Comparison of ENCODE assay signal across 2 cellular contexts in genomic region chrX:78027798-78028197, GRCh38.
TF ChIP-seq lines count a peak whose summit lies in the region.

No MANE protein-coding gene starts in this region.

TF ChIP-seq in A549, 52 proteins besides CTCF, POLR2A, EP300 and RAD21 (continued from another document):
- TF ChIP-seq BCL3 (IDR thresholded peaks at IDR 0.05) = no peak

TF ChIP-seq in HEK293, 187 proteins besides CTCF, POLR2A, EP300 and RAD21 (continued from another document and continues in another):
- TF ChIP-seq ZNF138 (tag by site-specific recombination; IDR thresholded peaks at IDR 0.05; ENCODE audit: borderline replicate concordance) = 0 out of 2 replicates have a peak, but pooled peaks have one; percentile 26
- peak; percentile 38; the same call in 1 of the 2 replicates for TF ChIP-seq SP3 (tag by site-specific recombination; IDR thresholded peaks at IDR 0.05)
- TF ChIP-seq, protein P1, sequence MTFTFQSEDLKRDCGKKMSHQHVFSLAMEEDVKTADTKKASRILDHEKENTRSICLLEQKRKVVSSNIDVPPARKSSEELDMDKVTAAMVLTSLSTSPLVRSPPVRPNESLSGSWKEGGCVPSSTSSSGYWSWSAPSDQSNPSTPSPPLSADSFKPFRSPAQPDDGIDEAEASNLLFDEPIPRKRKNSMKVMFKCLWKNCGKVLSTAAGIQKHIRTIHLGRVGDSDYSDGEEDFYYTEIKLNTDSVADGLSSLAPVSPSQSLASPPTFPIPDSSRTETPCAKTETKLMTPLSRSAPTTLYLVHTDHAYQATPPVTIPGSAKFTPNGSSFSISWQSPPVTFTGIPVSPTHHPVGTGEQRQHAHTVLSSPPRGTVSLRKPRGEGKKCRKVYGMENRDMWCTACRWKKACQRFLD (tag by site-specific recombination; IDR thresholded peaks at IDR 0.05) = no peak
- TF ChIP-seq ZNF571 (tag by site-specific recombination; IDR thresholded peaks at IDR 0.05) = no peak
- no peak for TF ChIP-seq SCRT1 (tag by site-specific recombination; IDR thresholded peaks at IDR 0.05; ENCODE audit: borderline replicate concordance)
- no peak for TF ChIP-seq ZNF701 (tag by site-specific recombination; IDR thresholded peaks at IDR 0.05)
- TF ChIP-seq, protein P2, sequence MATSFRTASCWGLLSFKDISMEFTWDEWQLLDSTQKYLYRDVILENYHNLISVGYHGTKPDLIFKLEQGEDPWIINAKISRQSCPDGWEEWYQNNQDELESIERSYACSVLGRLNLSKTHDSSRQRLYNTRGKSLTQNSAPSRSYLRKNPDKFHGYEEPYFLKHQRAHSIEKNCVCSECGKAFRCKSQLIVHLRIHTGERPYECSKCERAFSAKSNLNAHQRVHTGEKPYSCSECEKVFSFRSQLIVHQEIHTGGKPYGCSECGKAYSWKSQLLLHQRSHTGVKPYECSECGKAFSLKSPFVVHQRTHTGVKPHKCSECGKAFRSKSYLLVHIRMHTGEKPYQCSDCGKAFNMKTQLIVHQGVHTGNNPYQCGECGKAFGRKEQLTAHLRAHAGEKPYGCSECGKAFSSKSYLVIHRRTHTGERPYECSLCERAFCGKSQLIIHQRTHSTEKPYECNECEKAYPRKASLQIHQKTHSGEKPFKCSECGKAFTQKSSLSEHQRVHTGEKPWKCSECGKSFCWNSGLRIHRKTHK (tag by site-specific recombination; IDR thresholded peaks at IDR 0.05) = no peak
- no peak for TF ChIP-seq ZNF23 (tag by site-specific recombination; IDR thresholded peaks at IDR 0.05; ENCODE audit: borderline replicate concordance)
- no peak for TF ChIP-seq OVOL3 (tag by site-specific recombination; IDR thresholded peaks at IDR 0.05)
- TF ChIP-seq, protein P3, sequence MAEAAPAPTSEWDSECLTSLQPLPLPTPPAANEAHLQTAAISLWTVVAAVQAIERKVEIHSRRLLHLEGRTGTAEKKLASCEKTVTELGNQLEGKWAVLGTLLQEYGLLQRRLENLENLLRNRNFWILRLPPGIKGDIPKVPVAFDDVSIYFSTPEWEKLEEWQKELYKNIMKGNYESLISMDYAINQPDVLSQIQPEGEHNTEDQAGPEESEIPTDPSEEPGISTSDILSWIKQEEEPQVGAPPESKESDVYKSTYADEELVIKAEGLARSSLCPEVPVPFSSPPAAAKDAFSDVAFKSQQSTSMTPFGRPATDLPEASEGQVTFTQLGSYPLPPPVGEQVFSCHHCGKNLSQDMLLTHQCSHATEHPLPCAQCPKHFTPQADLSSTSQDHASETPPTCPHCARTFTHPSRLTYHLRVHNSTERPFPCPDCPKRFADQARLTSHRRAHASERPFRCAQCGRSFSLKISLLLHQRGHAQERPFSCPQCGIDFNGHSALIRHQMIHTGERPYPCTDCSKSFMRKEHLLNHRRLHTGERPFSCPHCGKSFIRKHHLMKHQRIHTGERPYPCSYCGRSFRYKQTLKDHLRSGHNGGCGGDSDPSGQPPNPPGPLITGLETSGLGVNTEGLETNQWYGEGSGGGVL (tag by site-specific recombination; IDR thresholded peaks at IDR 0.05) = no peak
- TF ChIP-seq SCRT2 (tag by site-specific recombination; IDR thresholded peaks at IDR 0.05) = no peak
- 0 out of 2 replicates have a peak, but pooled peaks have one; percentile 38 for TF ChIP-seq ZNF292 (tag by site-specific recombination; IDR thresholded peaks at IDR 0.05; ENCODE audit: borderline replicate concordance, low read depth)
- no peak for TF ChIP-seq SP2 (tag by site-specific recombination; IDR thresholded peaks at IDR 0.05)
- TF ChIP-seq ZNF654 (tag by site-specific recombination; IDR thresholded peaks at IDR 0.05; ENCODE audit: low read depth) = peak; percentile 35; the same call in 1 of the 2 replicates
- no peak for TF ChIP-seq ZNF768 (tag by site-specific recombination; IDR thresholded peaks at IDR 0.05)
- no peak for TF ChIP-seq ZNF501 (tag by site-specific recombination; IDR thresholded peaks at IDR 0.05)
- no peak for TF ChIP-seq PRDM2 (tag by site-specific recombination; IDR thresholded peaks at IDR 0.05; ENCODE audit: borderline replicate concordance)
- no peak for TF ChIP-seq ZNF837 (tag by site-specific recombination; IDR thresholded peaks at IDR 0.05)
- TF ChIP-seq ZNF549 (tag by site-specific recombination; IDR thresholded peaks at IDR 0.05) = no peak
- TF ChIP-seq ZNF140 (tag by site-specific recombination; IDR thresholded peaks at IDR 0.05) = peak; percentile 93
- no peak for TF ChIP-seq ZEB2 (tag by site-specific recombination; IDR thresholded peaks at IDR 0.05)
- TF ChIP-seq, protein P4, sequence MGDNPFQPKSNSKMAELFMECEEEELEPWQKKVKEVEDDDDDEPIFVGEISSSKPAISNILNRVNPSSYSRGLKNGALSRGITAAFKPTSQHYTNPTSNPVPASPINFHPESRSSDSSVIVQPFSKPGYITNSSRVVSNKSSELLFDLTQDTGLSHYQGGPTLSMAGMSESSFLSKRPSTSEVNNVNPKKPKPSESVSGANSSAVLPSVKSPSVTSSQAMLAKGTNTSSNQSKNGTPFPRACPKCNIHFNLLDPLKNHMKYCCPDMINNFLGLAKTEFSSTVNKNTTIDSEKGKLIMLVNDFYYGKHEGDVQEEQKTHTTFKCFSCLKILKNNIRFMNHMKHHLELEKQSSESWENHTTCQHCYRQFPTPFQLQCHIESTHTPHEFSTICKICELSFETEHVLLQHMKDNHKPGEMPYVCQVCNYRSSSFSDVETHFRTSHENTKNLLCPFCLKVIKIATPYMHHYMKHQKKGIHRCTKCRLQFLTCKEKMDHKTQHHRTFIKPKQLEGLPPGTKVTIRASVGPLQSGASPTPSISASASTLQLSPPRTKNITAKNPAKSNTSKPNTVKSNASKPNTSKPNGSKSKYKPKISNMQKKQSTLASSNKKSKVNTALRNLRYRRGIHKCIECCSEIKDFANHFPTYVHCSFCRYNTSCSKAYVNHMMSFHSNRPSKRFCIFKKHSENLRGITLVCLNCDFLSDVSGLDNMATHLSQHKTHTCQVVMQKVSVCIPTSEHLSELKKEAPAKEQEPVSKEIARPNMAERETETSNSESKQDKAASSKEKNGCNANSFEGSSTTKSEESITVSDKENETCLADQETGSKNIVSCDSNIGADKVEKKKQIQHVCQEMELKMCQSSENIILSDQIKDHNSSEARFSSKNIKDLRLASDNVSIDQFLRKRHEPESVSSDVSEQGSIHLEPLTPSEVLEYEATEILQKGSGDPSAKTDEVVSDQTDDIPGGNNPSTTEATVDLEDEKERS (tag by site-specific recombination; IDR thresholded peaks at IDR 0.05) = no peak
- TF ChIP-seq ZNF513 (tag by site-specific recombination; IDR thresholded peaks at IDR 0.05) = no peak
- no peak for TF ChIP-seq TSHZ1 (tag by site-specific recombination; IDR thresholded peaks at IDR 0.05; ENCODE audit: borderline replicate concordance)
- no peak for TF ChIP-seq WT1 (tag by site-specific recombination; IDR thresholded peaks at IDR 0.05)
- no peak for TF ChIP-seq HOXD13 (CRISPR knock-in tag; IDR thresholded peaks at IDR 0.05; ENCODE audit: borderline replicate concordance)
- no peak for TF ChIP-seq YY2 (tag by site-specific recombination; IDR thresholded peaks at IDR 0.05)
- TF ChIP-seq AEBP2 (tag by site-specific recombination; IDR thresholded peaks at IDR 0.05; ENCODE audit: borderline replicate concordance) = peak; percentile 80; the same call in 1 of the 2 replicates
- TF ChIP-seq ZFHX2 (tag by site-specific recombination; conservative IDR thresholded peaks at IDR 0.05) = no peak
- no peak for TF ChIP-seq ZBTB44 (tag by site-specific recombination; IDR thresholded peaks at IDR 0.05)
- no peak; the same call in 1 of the 2 replicates for TF ChIP-seq MZF1 (tag by site-specific recombination; IDR thresholded peaks at IDR 0.05; ENCODE audit: borderline replicate concordance)
- TF ChIP-seq IKZF3 (tag by site-specific recombination; IDR thresholded peaks at IDR 0.05) = no peak
- no peak for TF ChIP-seq MEIS1 (CRISPR knock-in tag; IDR thresholded peaks at IDR 0.05; ENCODE audit: borderline replicate concordance)
- TF ChIP-seq GLI4 (tag by site-specific recombination; IDR thresholded peaks at IDR 0.05) = no peak
- TF ChIP-seq ZNF560 (tag by site-specific recombination; IDR thresholded peaks at IDR 0.05; ENCODE audit: borderline replicate concordance) = peak; percentile 82; the same call in 1 of the 2 replicates
